ENCODE assay signal across 8 cellular contexts in genomic region chr2:204260162-204260877, GRCh38.
A peak's percentile ranks its signal among the peaks of the same experiment; 100 is the strongest.
DNase-seq lines count a peak whose midpoint lies in the region; ATAC-seq and TF ChIP-seq lines count a peak whose summit lies in the region.

No MANE protein-coding gene starts in this region.

- 20 to 43% methylated on average over 4 to 9 of the region's 9 CpGs for WGBS in transverse colon (ENCODE audit: low coverage in 1 of 2), 2 donors

- no peaks in the 10 kb centered on the region for H3K9me3 Mint-ChIP-seq in activated CD8-positive, alpha-beta T cell treated with anti-CD3 and anti-CD28 coated beads for 36 hours
- no peaks in the 10 kb centered on the region for H3K9me3 Mint-ChIP-seq in nephron

- no peaks in the 10 kb centered on the region for H3K27me3 ChIP-seq in transverse colon

- in situ Hi-C loops in transverse colon (cut with MboI; ENCODE audit: low pct_ligation_motif_present in 1 of 4, low pct_unique_long_range_greater_than_20kb in 1 of 4, low sequenced_read_pairs in 3 of 4) = no loop called here

- ATAC-seq in HG02938 (IDR thresholded peaks at IDR 0.05; ENCODE audit: unreplicated experiment) = peak; percentile 55
- ATAC-seq in activated CD8-positive, alpha-beta T cell treated with anti-CD3 and anti-CD28 coated beads for 36 hours = peak; percentile 24
- peak; percentile 44 for ATAC-seq in esophagus mucosa

- peaks cover 0 to 8% (median 3%) of the 10 kb centered on the region in 4 donors for H3K4me1 ChIP-seq in transverse colon

- H3K4me3 ChIP-seq in transverse colon = no peak overlapping the region

- no peaks in the 10 kb centered on the region for H3K9me3 ChIP-seq in transverse colon

- H3K4me3 Mint-ChIP-seq in activated CD8-positive, alpha-beta T cell treated with anti-CD3 and anti-CD28 coated beads for 36 hours = no peak overlapping the region
- no peak overlapping the region for H3K4me3 Mint-ChIP-seq in nephron

- TF ChIP-seq CTCF in GM10248 (IDR thresholded peaks at IDR 0.05; ENCODE audit: control extremely low read depth, extremely low read depth, low read depth, missing control alignments) (peak; percentile 42), nephron (IDR thresholded peaks at IDR 0.05; ENCODE audit: unreplicated experiment in 3 of 3) (peak; percentile 84 to 92 (median 86)), transverse colon (IDR thresholded peaks at IDR 0.05) (peak; percentile 71 to 80 (median 74))
- peak; percentile 72 for TF ChIP-seq CTCF in activated CD8-positive, alpha-beta T cell treated with anti-CD3 and anti-CD28 coated beads for 36 hours (IDR thresholded peaks at IDR 0.05)

- no peak for TF ChIP-seq EP300 in transverse colon (IDR thresholded peaks at IDR 0.05; ENCODE audit: low read depth)

- H3K4me1 Mint-ChIP-seq in activated CD8-positive, alpha-beta T cell treated with anti-CD3 and anti-CD28 coated beads for 36 hours (ENCODE audit: low read depth) = no peaks in the 10 kb centered on the region
- H3K4me1 Mint-ChIP-seq in nephron = peaks cover 55% of the 10 kb centered on the region

- POLR2A ChIA-PET in GM10248 (lab: Yijun Ruan, JAX) = no interaction called here
- POLR2A ChIA-PET in activated CD8-positive, alpha-beta T cell treated with anti-CD3 and anti-CD28 coated beads for 36 hours (lab: Charles Lee) = no interaction called here

- peaks cover 26% of the 10 kb centered on the region for H3K27me3 Mint-ChIP-seq in activated CD8-positive, alpha-beta T cell treated with anti-CD3 and anti-CD28 coated beads for 36 hours
- peaks cover 25% of the 10 kb centered on the region for H3K27me3 Mint-ChIP-seq in nephron (ENCODE audit: low read depth)

- CTCF ChIA-PET in GM10248 (lab: Yijun Ruan, JAX) = interaction anchor here (0.7 to 5.6 kb wide), 22 partner anchors 10 to 1688 kb away, joined by 3 to 45 read pairs (median 4); no protein-coding TSS in a partner anchor
- CTCF ChIA-PET in activated CD8-positive, alpha-beta T cell treated with anti-CD3 and anti-CD28 coated beads for 36 hours (lab: Charles Lee) = interaction anchor here (0.6 to 5.1 kb wide), 31 partner anchors 10 to 1665 kb away, joined by 3 to 50 read pairs (median 4); no protein-coding TSS in a partner anchor

- H3K36me3 ChIP-seq in transverse colon = no peaks in the 10 kb centered on the region

- intact Hi-C loops in activated CD8-positive, alpha-beta T cell treated with anti-CD3 and anti-CD28 coated beads for 36 hours (cut with micrococcal nuclease) = no loop called here
- intact Hi-C loops in transverse colon (cut with DNase I; ENCODE audit: low total_unique reads) = no loop called here

- no peak overlapping the region for H3K27ac ChIP-seq in transverse colon

- H3K27ac Mint-ChIP-seq in activated CD8-positive, alpha-beta T cell treated with anti-CD3 and anti-CD28 coated beads for 36 hours = no peak overlapping the region
- H3K27ac Mint-ChIP-seq in nephron = peak overlapping the region; percentile 18 to 81 (median 67)

- no peak for TF ChIP-seq POLR2A in transverse colon (IDR thresholded peaks at IDR 0.05)

- no peaks in the 10 kb centered on the region for H3K36me3 Mint-ChIP-seq in activated CD8-positive, alpha-beta T cell treated with anti-CD3 and anti-CD28 coated beads for 36 hours (ENCODE audit: low read depth)
- no peaks in the 10 kb centered on the region for H3K36me3 Mint-ChIP-seq in nephron (ENCODE audit: low read depth)

- DNase-seq in GM10248 (ENCODE audit: extremely low spot score) (peak; percentile 29), NCI-H446 (lab: John Stamatoyannopoulos, UW) (peak; percentile 74 to 83), transverse colon (peak; percentile 48), mesenteric fat pad (ENCODE audit: low spot score) (no peak)
- peak; percentile 73 for DNase-seq in activated CD8-positive, alpha-beta T cell treated with anti-CD3 and anti-CD28 coated beads for 36 hours
